Comparison of ENCODE assay signal across 8 cellular contexts in the genomic region with DNA sequence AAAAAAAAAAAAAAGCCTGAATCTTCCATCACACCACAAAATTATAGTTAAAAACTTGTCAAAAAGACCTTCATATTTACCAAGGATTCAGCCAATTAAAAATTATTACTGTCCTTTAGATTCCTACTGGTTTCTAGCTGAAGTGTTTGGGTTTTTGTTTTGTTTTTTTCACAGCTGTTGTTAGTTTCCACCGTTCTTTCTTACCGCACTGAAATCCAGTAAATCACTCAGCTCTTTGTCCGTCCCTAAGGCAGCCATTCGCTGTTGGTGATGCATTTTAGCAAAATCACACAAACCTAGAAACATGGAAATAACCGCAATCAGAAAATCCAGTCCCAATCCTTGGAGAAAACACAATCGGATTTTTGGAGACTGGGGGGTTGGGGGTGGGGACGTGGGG. TPM values are rescaled to one million over a fixed set of nuclear protein-coding genes. Genes with fewer than 3 reads are reported as not detected.
DNase-seq lines count a peak whose midpoint lies in the region; ATAC-seq, FAIRE-seq and TF ChIP-seq lines count a peak whose summit lies in the region.

No MANE protein-coding gene starts in this region.

- H3K27me3 ChIP-seq in adipocyte (replicated peaks; ENCODE audit: control insufficient read depth, insufficient read depth, low read length): no peaks in the 10 kb centered on the region
- H3K27me3 ChIP-seq in keratinocyte (ENCODE audit: control insufficient read depth, extremely low read depth, insufficient read depth, low read length): no peaks in the 10 kb centered on the region

- peak; percentile 58 for FAIRE-seq in keratinocyte (lab: Jason Lieb, UNC)

- H3K36me3 ChIP-seq in HEK293 (ENCODE audit: control insufficient read depth in 2 of 2, insufficient read depth in 1 of 2, low read length in 2 of 2): peaks cover 0 to 2% of the 10 kb centered on the region in 2 experiments; a peak in 2 of 3 replicates
- H3K36me3 ChIP-seq in adipocyte (ENCODE audit: control insufficient read depth, insufficient read depth, low read length, severe bottlenecking): no peaks in the 10 kb centered on the region
- no peaks in the 10 kb centered on the region for H3K36me3 ChIP-seq in keratinocyte (ENCODE audit: control insufficient read depth in 2 of 2, extremely low read depth in 1 of 2, insufficient read depth in 2 of 2, low read length in 2 of 2)

- no peaks in the 10 kb centered on the region for H3K9me1 ChIP-seq in keratinocyte (ENCODE audit: control insufficient read depth, extremely low read depth, insufficient read depth, low read length)

- TF ChIP-seq CTCF in HEK293 (tag by site-specific recombination; IDR thresholded peaks at IDR 0.05): no peak
- TF ChIP-seq CTCF in keratinocyte (optimal IDR thresholded peaks at IDR 0.05 in 1 of 3, IDR thresholded peaks at IDR 0.05 in 1 of 3, conservative IDR thresholded peaks at IDR 0.05 in 1 of 3; ENCODE audit: extremely low read depth in 1 of 3, insufficient read depth in 2 of 3, low read length in 3 of 3): no peak
- TF ChIP-seq CTCF in RWPE1 (conservative IDR thresholded peaks at IDR 0.05; ENCODE audit: low read depth): no peak

- H3K79me2 ChIP-seq in keratinocyte (ENCODE audit: control insufficient read depth, insufficient read depth, low read length): no peaks in the 10 kb centered on the region

- peak; percentile 23 for DNase-seq in AG08396 (ENCODE audit: low spot score)
- peak; percentile 66 for DNase-seq in adipocyte (ENCODE audit: low read depth)
- no peak for DNase-seq in keratinocyte (ENCODE audit: low read depth, low spot score)
- no peak for DNase-seq in RWPE1 (ENCODE audit: low spot score)
- DNase-seq in stimulated activated CD4-positive, alpha-beta T cell treated with anti-CD3 and anti-CD28 coated beads, Interleukin-2, amount 100 ng/mL, for 24 hours: no peak

- H2AFZ ChIP-seq in keratinocyte (ENCODE audit: control insufficient read depth, low read length): peak overlapping the region; percentile 64

- H3K4me3 ChIP-seq in HEK293 (ENCODE audit: low read depth, low read length): peak overlapping the region; percentile 71
- peak overlapping the region; percentile 81 for H3K4me3 ChIP-seq in adipocyte (ENCODE audit: low read length)
- H3K4me3 ChIP-seq in keratinocyte (ENCODE audit: control insufficient read depth in 2 of 3, extremely low read depth in 1 of 3, insufficient read depth in 2 of 3, low read depth in 1 of 3, low read length in 3 of 3): peak overlapping the region; percentile 55 to 68 (median 65)

- POLR2A ChIA-PET in HEK293 (lab: Yijun Ruan, JAX): interaction anchor here (0.6 to 1.4 kb wide), 5 partner anchors 180 to 250 kb away, joined by 3 to 6 read pairs (median 4); no protein-coding TSS in a partner anchor
- POLR2A ChIA-PET in RWPE1 (lab: Yijun Ruan, JAX; ENCODE audit: low non-redundant PET): no interaction called here

- H4K20me1 ChIP-seq in keratinocyte (ENCODE audit: control insufficient read depth, extremely low read depth, insufficient read depth, low read length): no peaks in the 10 kb centered on the region

- no peak overlapping the region; the same call in 1 of the 2 replicates for H3K27ac ChIP-seq in HEK293 (ENCODE audit: extremely low read depth, low read depth, low read length)
- H3K27ac ChIP-seq in keratinocyte (ENCODE audit: control insufficient read depth, insufficient read depth, low read length): no peak overlapping the region
- H3K27ac ChIP-seq in temporal lobe (ENCODE audit: low read depth, low read length): peak overlapping the region; percentile 85
- H3K27ac ChIP-seq in RWPE1: no peak overlapping the region

- H3K9ac ChIP-seq in adipocyte (ENCODE audit: low read length) (peak overlapping the region; percentile 86), keratinocyte (ENCODE audit: control insufficient read depth, extremely low read depth, insufficient read depth, low read length) (peak overlapping the region; percentile 28)

- dilution Hi-C loops in keratinocyte (cut with MboI; ENCODE audit: extremely low pct_ligation_motif_present, low sequenced_read_pairs): no loop called here

- H3K4me1 ChIP-seq in HEK293 (ENCODE audit: control insufficient read depth, insufficient read depth, low read length) (peaks cover 10% of the 10 kb centered on the region), adipocyte (ENCODE audit: control insufficient read depth, insufficient read depth, low read length) (peaks cover 34% of the 10 kb centered on the region), keratinocyte (ENCODE audit: control insufficient read depth, extremely low read depth, insufficient read depth, low read length) (peaks cover 19% of the 10 kb centered on the region)

- no peak for ATAC-seq in GM18517 (IDR thresholded peaks at IDR 0.05; ENCODE audit: unreplicated experiment)

- H3K9me3 ChIP-seq in HEK293 (ENCODE audit: control insufficient read depth, insufficient read depth, low read depth, low read length): no peaks in the 10 kb centered on the region
- H3K9me3 ChIP-seq in adipocyte (ENCODE audit: control insufficient read depth, low read length): no peaks in the 10 kb centered on the region
- no peaks in the 10 kb centered on the region for H3K9me3 ChIP-seq in keratinocyte (ENCODE audit: control insufficient read depth, low read depth, low read length)

- CTCF ChIA-PET in HEK293 (lab: Yijun Ruan, JAX) (interaction anchor here (0.6 kb wide), 1 partner anchor 95 kb away, joined by 3 read pairs; no protein-coding TSS in a partner anchor), RWPE1 (lab: Yijun Ruan, JAX) (no interaction called here)

- H3K4me2 ChIP-seq in keratinocyte (ENCODE audit: control insufficient read depth, extremely low read depth, insufficient read depth, low read depth, low read length): peak overlapping the region; percentile 93

TF ChIP-seq in HEK293, 187 proteins besides CTCF, POLR2A, EP300 and RAD21 (continues in another document):
- TF ChIP-seq, protein P1, sequence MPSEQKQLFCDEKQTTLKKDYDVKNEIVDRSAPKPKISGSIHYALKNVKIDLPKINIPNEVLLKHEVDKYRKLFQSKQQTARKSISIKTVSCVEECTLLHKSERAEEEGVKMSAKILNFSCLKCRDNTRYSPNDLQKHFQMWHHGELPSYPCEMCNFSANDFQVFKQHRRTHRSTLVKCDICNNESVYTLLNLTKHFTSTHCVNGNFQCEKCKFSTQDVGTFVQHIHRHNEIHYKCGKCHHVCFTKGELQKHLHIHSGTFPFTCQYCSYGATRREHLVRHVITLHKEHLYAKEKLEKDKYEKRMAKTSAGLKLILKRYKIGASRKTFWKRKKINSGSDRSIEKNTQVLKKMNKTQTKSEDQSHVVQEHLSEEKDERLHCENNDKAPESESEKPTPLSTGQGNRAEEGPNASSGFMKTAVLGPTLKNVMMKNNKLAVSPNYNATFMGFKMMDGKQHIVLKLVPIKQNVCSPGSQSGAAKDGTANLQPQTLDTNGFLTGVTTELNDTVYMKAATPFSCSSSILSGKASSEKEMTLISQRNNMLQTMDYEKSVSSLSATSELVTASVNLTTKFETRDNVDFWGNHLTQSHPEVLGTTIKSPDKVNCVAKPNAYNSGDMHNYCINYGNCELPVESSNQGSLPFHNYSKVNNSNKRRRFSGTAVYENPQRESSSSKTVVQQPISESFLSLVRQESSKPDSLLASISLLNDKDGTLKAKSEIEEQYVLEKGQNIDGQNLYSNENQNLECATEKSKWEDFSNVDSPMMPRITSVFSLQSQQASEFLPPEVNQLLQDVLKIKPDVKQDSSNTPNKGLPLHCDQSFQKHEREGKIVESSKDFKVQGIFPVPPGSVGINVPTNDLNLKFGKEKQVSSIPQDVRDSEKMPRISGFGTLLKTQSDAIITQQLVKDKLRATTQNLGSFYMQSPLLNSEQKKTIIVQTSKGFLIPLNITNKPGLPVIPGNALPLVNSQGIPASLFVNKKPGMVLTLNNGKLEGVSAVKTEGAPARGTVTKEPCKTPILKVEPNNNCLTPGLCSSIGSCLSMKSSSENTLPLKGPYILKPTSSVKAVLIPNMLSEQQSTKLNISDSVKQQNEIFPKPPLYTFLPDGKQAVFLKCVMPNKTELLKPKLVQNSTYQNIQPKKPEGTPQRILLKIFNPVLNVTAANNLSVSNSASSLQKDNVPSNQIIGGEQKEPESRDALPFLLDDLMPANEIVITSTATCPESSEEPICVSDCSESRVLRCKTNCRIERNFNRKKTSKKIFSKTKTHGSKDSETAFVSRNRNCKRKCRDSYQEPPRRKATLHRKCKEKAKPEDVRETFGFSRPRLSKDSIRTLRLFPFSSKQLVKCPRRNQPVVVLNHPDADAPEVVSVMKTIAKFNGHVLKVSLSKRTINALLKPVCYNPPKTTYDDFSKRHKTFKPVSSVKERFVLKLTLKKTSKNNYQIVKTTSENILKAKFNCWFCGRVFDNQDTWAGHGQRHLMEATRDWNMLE (tag by site-specific recombination; conservative IDR thresholded peaks at IDR 0.05; ENCODE audit: low read depth): no peak
- TF ChIP-seq ZSCAN23 (tag by site-specific recombination; IDR thresholded peaks at IDR 0.05) (no peak), ZSCAN30 (tag by site-specific recombination; IDR thresholded peaks at IDR 0.05) (no peak), ZBTB7A (tag by site-specific recombination; IDR thresholded peaks at IDR 0.05; ENCODE audit: low read depth) (no peak), ZNF19 (tag by site-specific recombination; IDR thresholded peaks at IDR 0.05; ENCODE audit: low read depth) (no peak), ZNF335 (tag by site-specific recombination; conservative IDR thresholded peaks at IDR 0.05) (no peak), ZNF274 (IDR thresholded peaks at IDR 0.05; ENCODE audit: low read length) (no peak), ZNF274 (tag by site-specific recombination; IDR thresholded peaks at IDR 0.05; ENCODE audit: borderline replicate concordance) (no peak), ZBTB8A (tag by site-specific recombination; IDR thresholded peaks at IDR 0.05) (no peak), IKZF3 (tag by site-specific recombination; IDR thresholded peaks at IDR 0.05) (peak; percentile 23; the same call in 1 of the 2 replicates), GLI2 (tag by site-specific recombination; IDR thresholded peaks at IDR 0.05; ENCODE audit: borderline replicate concordance, low read depth) (no peak)

RNA-seq across cellular contexts. Expression of a gene that starts 1.2 kb away (rescaled TPM):
- polyA plus RNA-seq in keratinocyte: 9.7 to 19.3 TPM (median 13.2 TPM) in 3 replicates
- 15.2 TPM for polyA plus RNA-seq in keratinocyte (2011; ENCODE audit: low read depth)
- polyA plus RNA-seq in keratinocyte (2011; cell fraction: cytosol; rRNA removed): 6.2 and 11.5 TPM in 2 replicates
- polyA plus RNA-seq in keratinocyte (2011; cell fraction: nucleus; rRNA removed): 16.8 and 21.7 TPM in 2 replicates
- polyA plus RNA-seq in keratinocyte (2012; ENCODE audit: low replicate concordance): 7.7 and 10.6 TPM in 2 replicates
- 21.7 to 71.7 TPM (median 44.2 TPM) in 3 replicates for polyA minus RNA-seq in keratinocyte
- 8.4 TPM for polyA minus RNA-seq in keratinocyte (2011; cell fraction: cytosol; rRNA and poly(A)+ RNA removed)
- 25.2 and 55.2 TPM in 2 replicates for polyA minus RNA-seq in keratinocyte (2011; cell fraction: nucleus; rRNA and poly(A)+ RNA removed)
- total RNA-seq in temporal lobe: 487 TPM

Comparison
In these comparisons a context has a peak if more than half of its experiments do, and no peak if none do; other contexts are left out.
1. DNase-seq: peak in AG08396 (single experiment) and adipocyte (single experiment); none in keratinocyte (single experiment), RWPE1 (single experiment) and stimulated activated CD4-positive, alpha-beta T cell treated with anti-CD3 and anti-CD28 coated beads, Interleukin-2, amount 100 ng/mL, for 24 hours (0 of 2).
2. Peak in every context shown above with its lines, with median percentiles within 50 percentile points of each other: H3K4me3 ChIP-seq.